ENCODE assay signal across 7 cellular contexts in genomic region chr10:6918305-6918704, GRCh38.
DNase-seq lines count a peak whose midpoint lies in the region; ATAC-seq and TF ChIP-seq lines count a peak whose summit lies in the region.

No MANE protein-coding gene starts in this region.

- DNase-seq in SJCRH30 (peak; percentile 18 to 43), kidney tubule cell (ENCODE audit: low spot score) (no peak)
- DNase-seq in activated naive CD4-positive, alpha-beta T cell treated with anti-CD3 and anti-CD28 coated beads, Interleukin-2, amount 10 ng/mL, durations not matched to agents 7 days and 5 days, result peak; percentile 82
- DNase-seq in stimulated activated CD8-positive, alpha-beta memory T cell treated with anti-CD3 and anti-CD28 coated beads, Interleukin-7, amount 100 ng/mL, for 48 hours (ENCODE audit: extremely low read depth in 1 of 2, low read depth in 1 of 2), result peak; percentile 19 to 55

- peaks cover 11% of the 10 kb centered on the region for H3K27me3 Mint-ChIP-seq in activated naive CD4-positive, alpha-beta T cell treated with anti-CD3 and anti-CD28 coated beads, Interleukin-2, amount 10 ng/mL, durations not matched to agents 7 days and 5 days

- ATAC-seq in GM18909 (IDR thresholded peaks at IDR 0.05; ENCODE audit: poor library complexity, unreplicated experiment) (peak; percentile 30), HG02759 (IDR thresholded peaks at IDR 0.05; ENCODE audit: unreplicated experiment) (no peak)

- H3K4me3 Mint-ChIP-seq in activated naive CD4-positive, alpha-beta T cell treated with anti-CD3 and anti-CD28 coated beads, Interleukin-2, amount 10 ng/mL, durations not matched to agents 7 days and 5 days, result no peak overlapping the region

- CTCF ChIA-PET in activated naive CD4-positive, alpha-beta T cell treated with anti-CD3 and anti-CD28 coated beads, Interleukin-2, amount 10 ng/mL, durations not matched to agents 7 days and 5 days (lab: Charles Lee), result interaction anchor here (0.7 to 5.1 kb wide), 26 partner anchors 8 to 769 kb away, joined by 3 to 56 read pairs (median 4); partner anchors contain the start of gene SFMBT2

- H3K4me1 Mint-ChIP-seq in activated naive CD4-positive, alpha-beta T cell treated with anti-CD3 and anti-CD28 coated beads, Interleukin-2, amount 10 ng/mL, durations not matched to agents 7 days and 5 days, result peaks cover 13% of the 10 kb centered on the region

- peak; percentile 17 for TF ChIP-seq CTCF in liver (IDR thresholded peaks at IDR 0.05; ENCODE audit: low read depth, low read length, missing input control)

- H3K27me3 ChIP-seq in SJCRH30 (no peaks in the 10 kb centered on the region), liver (ENCODE audit: control insufficient read depth in 4 of 4, insufficient read depth in 4 of 4, low read length in 3 of 4) (peaks cover 0 to 5% (median 0%) of the 10 kb centered on the region in 4 donors)

- H3K9me3 ChIP-seq in SJCRH30 (replicated peaks) (no peaks in the 10 kb centered on the region), liver (ENCODE audit: control insufficient read depth in 4 of 4, low read length in 3 of 4) (peaks cover 0 to 2% (median 0%) of the 10 kb centered on the region in 4 donors)

- no peak overlapping the region for H3K27ac ChIP-seq in SJCRH30
- no peak overlapping the region for H3K27ac ChIP-seq in liver (ENCODE audit: low read depth in 1 of 2, low read length in 2 of 2)

- H3K4me1 ChIP-seq in SJCRH30, result no peaks in the 10 kb centered on the region
- H3K4me1 ChIP-seq in liver (ENCODE audit: control insufficient read depth in 4 of 4, insufficient read depth in 4 of 4, low read length in 3 of 4), result no peaks in the 10 kb centered on the region

- no peaks in the 10 kb centered on the region for H3K36me3 Mint-ChIP-seq in activated naive CD4-positive, alpha-beta T cell treated with anti-CD3 and anti-CD28 coated beads, Interleukin-2, amount 10 ng/mL, durations not matched to agents 7 days and 5 days

- no peak overlapping the region for H3K9ac ChIP-seq in liver (ENCODE audit: low read depth in 1 of 2, low read length in 2 of 2)

- no peaks in the 10 kb centered on the region for H3K9me3 Mint-ChIP-seq in activated naive CD4-positive, alpha-beta T cell treated with anti-CD3 and anti-CD28 coated beads, Interleukin-2, amount 10 ng/mL, durations not matched to agents 7 days and 5 days

- H3K36me3 ChIP-seq in SJCRH30 (no peaks in the 10 kb centered on the region), liver (ENCODE audit: control insufficient read depth in 4 of 4, insufficient read depth in 3 of 4, low read depth in 1 of 4, low read length in 3 of 4) (no peaks in the 10 kb centered on the region)

- H3K4me3 ChIP-seq in SJCRH30, result no peak overlapping the region
- no peak overlapping the region for H3K4me3 ChIP-seq in liver (ENCODE audit: low read depth in 1 of 3, low read length in 3 of 3)

- no peak overlapping the region for H3K27ac Mint-ChIP-seq in activated naive CD4-positive, alpha-beta T cell treated with anti-CD3 and anti-CD28 coated beads, Interleukin-2, amount 10 ng/mL, durations not matched to agents 7 days and 5 days

- TF ChIP-seq RAD21 in liver (IDR thresholded peaks at IDR 0.05), result peak; percentile 42 to 75

- WGBS in liver, result 77% methylated on average over 6 of the region's 6 CpGs

TF ChIP-seq in liver, 16 proteins besides CTCF, POLR2A, EP300 and RAD21:
- TF ChIP-seq RXRA (IDR thresholded peaks at IDR 0.05) (no peak), MAX (IDR thresholded peaks at IDR 0.05) (no peak), GABPA (IDR thresholded peaks at IDR 0.05 in 1 of 2, conservative IDR thresholded peaks at IDR 0.05 in 1 of 2) (no peak), JUND (IDR thresholded peaks at IDR 0.05) (no peak), ATF3 (IDR thresholded peaks at IDR 0.05) (no peak), NR2F2 (IDR thresholded peaks at IDR 0.05) (no peak), SP1 (IDR thresholded peaks at IDR 0.05) (no peak), HNF4A (conservative IDR thresholded peaks at IDR 0.05) (no peak), TAF1 (conservative IDR thresholded peaks at IDR 0.05) (no peak), HNF4G (IDR thresholded peaks at IDR 0.05) (no peak), ZBTB33 (IDR thresholded peaks at IDR 0.05) (no peak), REST (IDR thresholded peaks at IDR 0.05) (no peak), FOXA1 (IDR thresholded peaks at IDR 0.05) (no peak), YY1 (IDR thresholded peaks at IDR 0.05) (no peak), EGR1 (IDR thresholded peaks at IDR 0.05; ENCODE audit: low read depth in 2 of 2) (no peak)
